31 cellular contexts compared by ENCODE assay signal in genomic region chr10:50601974-50602373, GRCh38.
"Had no signal": no experiment of that assay in that cellular context is flagged by ENCODE, and none has a peak within 500 bp of the region (broad histone marks: within the 10 kb centered on the region; RNA-seq: fewer than 3 reads in every experiment).

No MANE protein-coding gene starts in this region.

- DNase-seq: activated CD4-positive, alpha-beta T cell treated with anti-CD3 and anti-CD28 coated beads, Interleukin-2, amount 10 ng/mL, durations not matched to agents 24 days and 14 days; activated CD4-positive, alpha-beta T cell treated with anti-CD3 and anti-CD28 coated beads, Interleukin-2, amount 50 U/mL, for 4 hours; activated CD8-positive, alpha-beta T cell treated with anti-CD3 and anti-CD28 coated beads for 36 hours; activated effector memory CD4-positive, alpha-beta T cell treated with anti-CD3 and anti-CD28 coated beads, Interleukin-2, amount 50 U/mL, for 16 hours; activated naive CD4-positive, alpha-beta T cell; activated naive CD4-positive, alpha-beta T cell treated with anti-CD3 and anti-CD28 coated beads, Interleukin-2, amount 50 U/mL, for 16 hours; activated naive CD8-positive, alpha-beta T cell treated with anti-CD3 and anti-CD28 coated beads for 36 hours; activated T-cell treated with anti-CD3 and anti-CD28 coated beads, Interleukin-2, amount 50 U/mL, for 1 hour; activated T-cell treated with anti-CD3 and anti-CD28 coated beads, Interleukin-2, amount 50 U/mL, for 72 hours; amniotic stem cell; colonic mucosa; NCI-H1048; NCI-H1105 treated with DMSO at 0.1 percent for 48 hours; NCI-H1436; NCI-H1694; NCI-H1930; NCI-H2081 treated with DMSO at 0.1 percent for 48 hours; NCI-H345; NCI-H524 treated with DMSO at 0.1 percent for 48 hours; NK-92 treated with Interleukin-12 subunit alpha and Interleukin-12 subunit beta, amount 100 ng/mL, for 24 hours; PC-3; Right ventricle myocardium superior; SW 1271; T-helper 1 cell; T-helper 2 cell; T1000 had no signal

- H3K9me3 Mint-ChIP-seq: activated CD4-positive, alpha-beta T cell treated with anti-CD3 and anti-CD28 coated beads, Interleukin-2, amount 10 ng/mL, durations not matched to agents 24 days and 14 days; activated CD8-positive, alpha-beta T cell treated with anti-CD3 and anti-CD28 coated beads for 36 hours; activated naive CD8-positive, alpha-beta T cell treated with anti-CD3 and anti-CD28 coated beads for 36 hours; activated T-cell treated with anti-CD3 and anti-CD28 coated beads, Interleukin-2, amount 50 U/mL, for 72 hours; activated T-helper 17 cell treated with anti-CD3 and anti-CD28 coated beads, Interleukin-2, amount 50 U/mL, for 72 hours; central memory CD8-positive, alpha-beta T cell had no signal

- H3K36me3 ChIP-seq: ascending aorta, cardiac muscle cell, colonic mucosa had no signal

- FAIRE-seq: RCC 7860 had no signal

- H3K27ac Mint-ChIP-seq: activated CD4-positive, alpha-beta T cell treated with anti-CD3 and anti-CD28 coated beads, Interleukin-2, amount 10 ng/mL, durations not matched to agents 24 days and 14 days; activated CD8-positive, alpha-beta T cell treated with anti-CD3 and anti-CD28 coated beads for 36 hours; activated naive CD8-positive, alpha-beta T cell treated with anti-CD3 and anti-CD28 coated beads for 36 hours; activated T-cell treated with anti-CD3 and anti-CD28 coated beads, Interleukin-2, amount 50 U/mL, for 72 hours; activated T-helper 17 cell treated with anti-CD3 and anti-CD28 coated beads, Interleukin-2, amount 50 U/mL, for 72 hours had no signal

- H3K4me3 Mint-ChIP-seq: activated CD4-positive, alpha-beta T cell treated with anti-CD3 and anti-CD28 coated beads, Interleukin-2, amount 10 ng/mL, durations not matched to agents 24 days and 14 days; activated CD8-positive, alpha-beta T cell treated with anti-CD3 and anti-CD28 coated beads for 36 hours; activated naive CD8-positive, alpha-beta T cell treated with anti-CD3 and anti-CD28 coated beads for 36 hours; activated T-cell treated with anti-CD3 and anti-CD28 coated beads, Interleukin-2, amount 50 U/mL, for 72 hours; activated T-helper 17 cell treated with anti-CD3 and anti-CD28 coated beads, Interleukin-2, amount 50 U/mL, for 72 hours; central memory CD8-positive, alpha-beta T cell had no signal

- H3K27me3 Mint-ChIP-seq: activated CD4-positive, alpha-beta T cell treated with anti-CD3 and anti-CD28 coated beads, Interleukin-2, amount 10 ng/mL, durations not matched to agents 24 days and 14 days; activated CD8-positive, alpha-beta T cell treated with anti-CD3 and anti-CD28 coated beads for 36 hours; activated naive CD8-positive, alpha-beta T cell treated with anti-CD3 and anti-CD28 coated beads for 36 hours; activated T-helper 17 cell treated with anti-CD3 and anti-CD28 coated beads, Interleukin-2, amount 50 U/mL, for 72 hours; central memory CD8-positive, alpha-beta T cell had no signal

- H3K27me3 ChIP-seq: ascending aorta, cardiac muscle cell, colonic mucosa had no signal

- ATAC-seq: activated CD8-positive, alpha-beta T cell treated with anti-CD3 and anti-CD28 coated beads for 36 hours; activated T-cell treated with anti-CD3 and anti-CD28 coated beads, Interleukin-2, amount 50 U/mL, for 72 hours; activated T-helper 17 cell treated with anti-CD3 and anti-CD28 coated beads, Interleukin-2, amount 50 U/mL, for 72 hours; PC-3 had no signal

- H3K27ac ChIP-seq: ascending aorta, cardiac muscle cell, colonic mucosa had no signal

- H3K4me3 ChIP-seq: ascending aorta, cardiac muscle cell, colonic mucosa had no signal

- H3K9me3 ChIP-seq: ascending aorta, colonic mucosa had no signal
